Comparison of ENCODE assay signal across 8 cellular contexts in genomic region chr14:94175403-94176146, GRCh38. TPM values are rescaled to one million over a fixed set of nuclear protein-coding genes. Genes with fewer than 3 reads are reported as not detected.
DNase-seq lines count a peak whose midpoint lies in the region; ATAC-seq and TF ChIP-seq lines count a peak whose summit lies in the region.

No MANE protein-coding gene starts in this region.

- ATAC-seq in natural killer cell (no peak), HG03175 (IDR thresholded peaks at IDR 0.05; ENCODE audit: unreplicated experiment) (no peak)

- CTCF ChIA-PET in BJ (lab: Yijun Ruan, JAX) (interaction anchor here (1.1 to 1.6 kb wide), 2 partner anchors 23 to 139 kb away, joined by 3 to 4 read pairs; no protein-coding TSS in a partner anchor), HEK293T (lab: Yijun Ruan, JAX) (interaction anchor here (0.8 to 1.3 kb wide), 2 partner anchors 39 to 44 kb away, joined by 3 to 7 read pairs; no protein-coding TSS in a partner anchor)

- POLR2A ChIA-PET in BJ (lab: Charles Lee) = no interaction called here
- POLR2A ChIA-PET in HEK293T (lab: Yijun Ruan, JAX) = interaction anchor here (1.8 kb wide), 1 partner anchor 39 kb away, joined by 9 read pairs; no protein-coding TSS in a partner anchor

- TF ChIP-seq CTCF in BJ (IDR thresholded peaks at IDR 0.05; ENCODE audit: insufficient read depth, low read depth, low read length) = no peak
- TF ChIP-seq CTCF in chondrocyte (IDR thresholded peaks at IDR 0.05) = no peak
- TF ChIP-seq CTCF in natural killer cell (IDR thresholded peaks at IDR 0.05) = no peak

- 12% methylated on average over 17 of the region's 18 CpGs for WGBS in HUES64

- H3K36me3 Mint-ChIP-seq in chondrocyte (ENCODE audit: low read depth) (no peaks in the 10 kb centered on the region), natural killer cell (no peaks in the 10 kb centered on the region)

- no peak for DNase-seq in BJ (ENCODE audit: low read depth)
- DNase-seq in chondrocyte (ENCODE audit: low spot score) = no peak
- no peak for DNase-seq in natural killer cell
- DNase-seq in NCI-H1694 treated with DMSO at 0.1 percent for 48 hours (lab: John Stamatoyannopoulos, UW) = no peak
- DNase-seq in HEK293T (ENCODE audit: extremely low spot score) = no peak
- no peak for DNase-seq in NCI-H2196 treated with DMSO at 0.1 percent for 48 hours (lab: John Stamatoyannopoulos, UW; ENCODE audit: unreplicated experiment)

- peak overlapping the region; percentile 58 for H3K4me3 Mint-ChIP-seq in chondrocyte (ENCODE audit: unreplicated experiment)
- H3K4me3 Mint-ChIP-seq in natural killer cell = peak overlapping the region; percentile 79

- intact Hi-C loops in natural killer cell (cut with micrococcal nuclease) = no loop called here

- H3K27ac Mint-ChIP-seq in chondrocyte (ENCODE audit: unreplicated experiment) (no peak overlapping the region), natural killer cell (peak overlapping the region in 1 of 2 donors; percentile 58)

- no peaks in the 10 kb centered on the region for H3K9me3 Mint-ChIP-seq in chondrocyte (ENCODE audit: low read depth)
- no peaks in the 10 kb centered on the region for H3K9me3 Mint-ChIP-seq in natural killer cell

- no peaks in the 10 kb centered on the region for H3K9me3 ChIP-seq in HUES64 (ENCODE audit: insufficient read depth, low read depth, low read length)

- H3K4me1 ChIP-seq in HUES64 (ENCODE audit: insufficient read depth, low read length) = peaks cover 21% of the 10 kb centered on the region

- H3K9ac ChIP-seq in HUES64 (ENCODE audit: low read depth, low read length) = no peak overlapping the region

- no peaks in the 10 kb centered on the region for H3K36me3 ChIP-seq in BJ (ENCODE audit: control insufficient read depth, insufficient read depth, low read length)
- H3K36me3 ChIP-seq in HUES64 (ENCODE audit: insufficient read depth, low read length) = no peaks in the 10 kb centered on the region

- H3K27me3 Mint-ChIP-seq in chondrocyte (ENCODE audit: low read depth) (peaks cover 52% of the 10 kb centered on the region), natural killer cell (ENCODE audit: low read depth in 2 of 2) (peaks cover 41 to 63% of the 10 kb centered on the region in 2 donors)

- peak overlapping the region; percentile 53 for H3K4me3 ChIP-seq in BJ (ENCODE audit: low read depth, low read length)
- peak overlapping the region; percentile 54 for H3K4me3 ChIP-seq in HUES64 (ENCODE audit: low read length)

- H3K27me3 ChIP-seq in BJ (ENCODE audit: control insufficient read depth, insufficient read depth, low read length) (peaks cover 7% of the 10 kb centered on the region), HUES64 (ENCODE audit: insufficient read depth, low read length) (peaks cover 46% of the 10 kb centered on the region)

- no peak overlapping the region for H3K27ac ChIP-seq in HUES64 (ENCODE audit: low read depth, low read length)

- peaks cover 17% of the 10 kb centered on the region for H3K4me1 Mint-ChIP-seq in chondrocyte (ENCODE audit: low read depth)
- peaks cover 19 to 22% of the 10 kb centered on the region in 2 donors for H3K4me1 Mint-ChIP-seq in natural killer cell

TF ChIP-seq in HEK293T, 16 proteins besides CTCF, POLR2A, EP300 and RAD21:
- no peak for TF ChIP-seq PKNOX1 (IDR thresholded peaks at IDR 0.05)
- no peak for TF ChIP-seq TARDBP (IDR thresholded peaks at IDR 0.05)
- TF ChIP-seq ARNT (IDR thresholded peaks at IDR 0.05) = no peak
- no peak for TF ChIP-seq FOXK2 (IDR thresholded peaks at IDR 0.05)

RNA-seq across cellular contexts. Expression of gene PPP4R4, which starts 1.5 kb away (rescaled TPM):
- 0.37 and 0.39 TPM in 2 replicates for polyA plus RNA-seq in BJ (2011; rRNA removed)
- polyA minus RNA-seq in BJ (2011; rRNA and poly(A)+ RNA removed) = 0.57 and 0.85 TPM in 2 replicates
- polyA plus RNA-seq in HUES64 (2013, experiment 1 of 2) = 3.3 TPM
- 4.8 TPM for polyA plus RNA-seq in HUES64 (2013, experiment 2 of 2)
- 0.22 TPM in 1 of 3 replicates, not detected in the others for total RNA-seq in chondrocyte
- under 1 TPM in 2 of 3 donors, not detected in 1; 0.52 to 0.58 TPM for total RNA-seq in natural killer cell

RNA-seq across cellular contexts. Expression of gene IFI27L2, which starts 46.2 kb away (rescaled TPM):
- 122 and 201 TPM in 2 replicates for polyA plus RNA-seq in BJ (2011; rRNA removed)
- polyA minus RNA-seq in BJ (2011; rRNA and poly(A)+ RNA removed) = 27.6 and 37.9 TPM in 2 replicates
- polyA plus RNA-seq in HUES64 (2013, experiment 1 of 2) = 23.7 TPM
- 34.0 TPM for polyA plus RNA-seq in HUES64 (2013, experiment 2 of 2)
- total RNA-seq in chondrocyte (36.0 to 71.8 TPM (median 66.8 TPM) in 3 replicates), natural killer cell (10 to 100 TPM; 36.3 to 55.1 (median 39.8) TPM)
